19 cellular contexts compared by ENCODE assay signal in the genomic region with DNA sequence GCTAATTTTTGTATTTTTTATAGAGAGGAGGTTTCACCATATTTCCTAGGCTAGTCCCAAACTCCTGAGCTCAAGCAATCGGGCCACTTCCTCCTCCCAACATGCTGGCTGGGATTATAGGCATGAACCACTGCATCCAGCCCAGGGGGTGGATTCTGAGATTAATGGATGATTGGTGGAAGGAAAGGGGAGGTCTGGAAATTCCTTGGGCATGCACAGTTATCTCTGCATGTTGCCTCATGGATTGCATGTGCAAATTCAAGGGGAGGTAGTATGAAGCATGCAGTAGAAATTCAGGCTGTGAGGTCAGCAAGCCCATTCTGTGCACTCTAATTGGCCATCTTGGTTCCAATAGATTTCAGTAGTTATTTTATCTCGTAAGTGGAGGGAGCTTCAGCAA.
"Had no signal": no experiment of that assay in that cellular context is flagged by ENCODE, and none has a peak within 500 bp of the region (broad histone marks: within the 10 kb centered on the region; RNA-seq: fewer than 3 reads in every experiment).

No MANE protein-coding gene starts in this region.

- H3K9ac ChIP-seq: KMS-11, SK-N-SH had no signal

- H3K9me2 ChIP-seq: SK-N-SH had no signal

- DNase-seq: IMR-90, Kasumi-1, MM.1S, NCI-H1092 treated with DMSO at 0.1 percent for 48 hours, NCI-H1436, NCI-H187, NCI-H2029, NCI-H2081 treated with DMSO at 0.1 percent for 48 hours, NCI-H2171, NCI-H345, NCI-H446 treated with DMSO at 0.1 percent for 48 hours, NCI-H510A treated with DMSO at 0.1 percent for 48 hours, NCI-H526, Right ventricle myocardium superior, RPMI8226, SIG-M5, SK-N-SH, SW 1271 had no signal

- H3K9me3 ChIP-seq: SK-N-SH had no signal

- H3K27ac ChIP-seq: KMS-11 had no signal

- H3K4me2 ChIP-seq: KMS-11, SK-N-SH had no signal
